8 cellular contexts compared by ENCODE assay signal in the genomic region with DNA sequence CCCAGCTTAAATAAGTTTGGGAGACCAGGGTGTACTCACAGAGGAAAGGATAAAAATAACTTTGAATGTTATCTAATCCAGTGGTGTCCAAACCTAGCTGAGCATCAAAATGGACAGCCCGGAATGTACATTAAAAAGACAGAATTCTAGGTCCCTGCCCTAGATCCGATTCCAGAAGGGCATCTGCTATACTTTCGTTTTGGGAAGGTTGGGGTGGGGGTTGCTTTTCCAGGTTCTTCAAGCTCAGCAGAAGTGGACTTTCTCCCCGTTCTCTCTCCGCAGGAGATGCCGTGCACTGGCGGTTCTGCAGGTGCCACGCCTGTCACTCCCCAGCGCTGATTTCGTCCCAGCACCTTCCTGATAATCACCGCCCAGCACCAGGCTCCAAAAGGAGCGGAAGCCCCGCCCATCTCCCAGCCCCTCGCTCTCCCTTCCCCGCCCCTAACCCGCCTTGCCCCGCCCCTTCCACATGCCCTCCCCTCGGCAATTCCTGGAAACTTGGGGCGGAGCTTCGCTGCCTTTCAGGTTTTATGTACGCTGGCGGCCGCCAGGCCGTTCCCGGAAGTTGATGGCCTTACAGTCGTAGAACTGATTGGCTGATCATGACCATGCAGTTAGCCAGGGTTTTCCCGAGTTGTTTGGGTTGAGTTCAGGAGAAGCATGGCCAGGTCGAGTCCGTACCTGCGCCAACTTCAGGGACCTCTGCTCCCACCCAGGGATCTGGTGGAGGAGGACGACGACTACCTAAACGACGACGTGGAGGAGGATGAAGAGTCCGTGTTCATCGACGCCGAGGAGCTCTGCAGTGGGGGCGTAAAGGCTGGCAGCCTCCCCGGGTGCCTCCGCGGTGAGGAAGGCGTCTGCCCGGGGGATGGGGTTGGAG. TPM values are rescaled to one million over a fixed set of nuclear protein-coding genes. Genes with fewer than 3 reads are reported as not detected.
A peak's percentile ranks its signal among the peaks of the same experiment; 100 is the strongest.
DNase-seq lines count a peak whose midpoint lies in the region; ATAC-seq and TF ChIP-seq lines count a peak whose summit lies in the region.

TSS of gene HELB (plus strand) at position 550 of the 883 bp plus-strand sequence. CDS start at position 661, 111 bp downstream.

- H4K8ac ChIP-seq in trophoblast cell (ENCODE audit: low read depth, low read length) = peak within 1 kb of the TSS; percentile 77

- peak within 1 kb of the TSS; percentile 67 for H2AFZ ChIP-seq in trophoblast cell (ENCODE audit: insufficient read depth, low read length, poor library complexity)

- no peaks in the 10 kb centered on the region for H3K27me3 Mint-ChIP-seq in T-cell

- CTCF ChIA-PET in T-cell (lab: Charles Lee) = interaction anchor here (0.5 to 3.9 kb wide), 13 partner anchors 12 to 172 kb away, joined by 3 to 22 read pairs (median 5); partner anchors contain the start of gene LLPH (in 1 of the 2)

- H4K91ac ChIP-seq in trophoblast cell (ENCODE audit: low read depth, low read length) = peak within 1 kb of the TSS; percentile 49

- no peak within 1 kb of the TSS for H2BK5ac ChIP-seq in trophoblast cell (ENCODE audit: low read depth, low read length, poor library complexity)

- TF ChIP-seq CTCF in GM13977 (IDR thresholded peaks at IDR 0.05; ENCODE audit: extremely low read depth, insufficient read depth, missing control alignments) = no peak
- TF ChIP-seq CTCF in heart left ventricle (IDR thresholded peaks at IDR 0.05) = no peak
- no peak for TF ChIP-seq CTCF in transverse colon (IDR thresholded peaks at IDR 0.05)

- peak within 1 kb of the TSS; percentile 38 for H3K18ac ChIP-seq in trophoblast cell (ENCODE audit: low read length)

- POLR2A ChIA-PET in T-cell (lab: Charles Lee) = interaction anchor here (0.6 to 1.6 kb wide), 20 partner anchors 12 to 1963 kb away, joined by 3 to 18 read pairs (median 5); partner anchors contain the start of genes LLPH (in 1 of the 2) and TMBIM4 (in 1 of the 2)

- H3K4me2 ChIP-seq in trophoblast cell (ENCODE audit: low read length) = peak within 1 kb of the TSS; percentile 100

- peak within 1 kb of the TSS in 11 of 12 donors; percentile 47 to 93 (median 80) for H3K27ac ChIP-seq in heart left ventricle
- peak within 1 kb of the TSS; percentile 15 for H3K27ac ChIP-seq in trophoblast cell (ENCODE audit: low read depth, low read length)
- peak within 1 kb of the TSS; percentile 86 to 94 (median 89) for H3K27ac ChIP-seq in transverse colon

- H4K12ac ChIP-seq in trophoblast cell (ENCODE audit: low read depth, low read length) = peak within 1 kb of the TSS; percentile 12

- intact Hi-C loops in heart left ventricle (cut with DNase I) (loop anchor here in 6 of 10 donors (2.0 to 10.0 kb wide), 5 partner anchors 133 to 170 kb away; partner anchors contain the start of genes TMBIM4 (in 4 of the 6) and LLPH (in 1 of the 6)), transverse colon (cut with DNase I; ENCODE audit: low total_unique reads) (no loop called here)

- peak; percentile 88 for DNase-seq in GM13977 (ENCODE audit: low spot score)
- peak; percentile 98 for DNase-seq in NCI-H146 (lab: John Stamatoyannopoulos, UW)
- DNase-seq in T-cell = peak; percentile 84 to 97 (median 92)
- DNase-seq in adipocyte (ENCODE audit: low read depth) = peak; percentile 98
- DNase-seq in heart left ventricle = peak; percentile 97 to 99 (median 98)
- peak; percentile 97 to 99 for DNase-seq in trophoblast cell
- DNase-seq in transverse colon = peak; percentile 100

- peaks cover 2% of the 10 kb centered on the region for H3K79me2 ChIP-seq in trophoblast cell (ENCODE audit: control insufficient read depth, insufficient read depth, low read length, poor library complexity)

- H3K9me3 ChIP-seq in adipocyte (ENCODE audit: control insufficient read depth, low read length) (no peaks in the 10 kb centered on the region), heart left ventricle (no peaks in the 10 kb centered on the region), trophoblast cell (ENCODE audit: insufficient read depth, low read depth, low read length) (no peaks in the 10 kb centered on the region), transverse colon (no peaks in the 10 kb centered on the region)

- H3K14ac ChIP-seq in trophoblast cell (ENCODE audit: low read length) = peak within 1 kb of the TSS; percentile 48

- TF ChIP-seq POLR2A in heart left ventricle (IDR thresholded peaks at IDR 0.05) (peak in 1 of 2 donors; percentile 40), transverse colon (IDR thresholded peaks at IDR 0.05) (peak; percentile 87)

- peak within 1 kb of the TSS; percentile 88 for H3K4me3 ChIP-seq in adipocyte (ENCODE audit: low read length)
- peak within 1 kb of the TSS; percentile 46 to 80 (median 72) for H3K4me3 ChIP-seq in heart left ventricle
- H3K4me3 ChIP-seq in trophoblast cell (ENCODE audit: low read depth, low read length) = peak within 1 kb of the TSS; percentile 91
- H3K4me3 ChIP-seq in transverse colon = peak within 1 kb of the TSS; percentile 62 to 85 (median 68)

- H3K27me3 ChIP-seq in adipocyte (replicated peaks; ENCODE audit: control insufficient read depth, insufficient read depth, low read length) (no peaks in the 10 kb centered on the region), heart left ventricle (no peaks in the 10 kb centered on the region), trophoblast cell (ENCODE audit: insufficient read depth, low read length) (no peaks in the 10 kb centered on the region), transverse colon (no peaks in the 10 kb centered on the region)

- H3K9ac ChIP-seq in adipocyte (ENCODE audit: low read length) = peak within 1 kb of the TSS; percentile 82
- H3K9ac ChIP-seq in trophoblast cell (ENCODE audit: low read length) = peak within 1 kb of the TSS; percentile 74

- ATAC-seq in HG02870 (IDR thresholded peaks at IDR 0.05; ENCODE audit: unreplicated experiment) = peak; percentile 94
- ATAC-seq in T-cell (replicated peaks in 1 of 4) = peak; percentile 81 to 89 (median 85)
- peak; percentile 99 to 100 (median 100) for ATAC-seq in heart left ventricle

- no peak within 1 kb of the TSS for H3K23ac ChIP-seq in trophoblast cell (ENCODE audit: low read length)

- H3K27ac Mint-ChIP-seq in T-cell = peak within 1 kb of the TSS; percentile 98 to 99

- peak within 1 kb of the TSS; percentile 99 for H3K4me3 Mint-ChIP-seq in T-cell

- no peak within 1 kb of the TSS for H3K4ac ChIP-seq in trophoblast cell (ENCODE audit: low read depth, low read length)

- 0% methylated on average over 40 to 45 of the region's 45 CpGs for WGBS in heart left ventricle, 4 donors
- WGBS in trophoblast cell (ENCODE audit: extremely low coverage, insufficient coverage, insufficient read length) = no CpG with 5 or more reads among the region's 45 CpGs
- WGBS in transverse colon (ENCODE audit: low coverage in 1 of 2), 2 donors = 0 to 1% methylated on average over 2 to 44 of the region's 45 CpGs

- no peaks in the 10 kb centered on the region for H3K9me3 Mint-ChIP-seq in T-cell

- H3K4me1 ChIP-seq in adipocyte (ENCODE audit: control insufficient read depth, insufficient read depth, low read length) (peaks cover 7% of the 10 kb centered on the region), heart left ventricle (peaks cover 0 to 26% (median 10%) of the 10 kb centered on the region in 12 donors), trophoblast cell (ENCODE audit: control insufficient read depth in 1 of 2, insufficient read depth in 2 of 2, low read length in 2 of 2) (peaks cover 0 to 2% of the 10 kb centered on the region in 2 experiments), transverse colon (peaks cover 7 to 28% (median 11%) of the 10 kb centered on the region in 4 donors)

- in situ Hi-C loops in GM13977 (cut with MboI; ENCODE audit: low pct_unique_long_range_greater_than_20kb, low sequenced_read_pairs, unreplicated experiment) (no loop called here), transverse colon (cut with MboI; ENCODE audit: low pct_ligation_motif_present in 1 of 4, low pct_unique_long_range_greater_than_20kb in 1 of 4, low sequenced_read_pairs in 3 of 4) (no loop called here)

- no peak within 1 kb of the TSS for H2BK120ac ChIP-seq in trophoblast cell (ENCODE audit: insufficient read depth, low read length, poor library complexity)

- H2BK12ac ChIP-seq in trophoblast cell (ENCODE audit: low read length) = no peak within 1 kb of the TSS

- peaks cover 45 to 68% (median 47%) of the 10 kb centered on the region in 3 donors for H3K4me1 Mint-ChIP-seq in T-cell

- peaks cover 3% of the 10 kb centered on the region for H3K79me1 ChIP-seq in trophoblast cell (ENCODE audit: low read length)

- H3K36me3 ChIP-seq in adipocyte (ENCODE audit: control insufficient read depth, insufficient read depth, low read length, severe bottlenecking) (no peaks in the 10 kb centered on the region), heart left ventricle (peaks cover 0 to 16% (median 0%) of the 10 kb centered on the region in 9 donors), trophoblast cell (ENCODE audit: control insufficient read depth in 1 of 2, insufficient read depth in 2 of 2, low read length in 2 of 2) (no peaks in the 10 kb centered on the region), transverse colon (no peaks in the 10 kb centered on the region)

- H3K36me3 Mint-ChIP-seq in T-cell = peaks cover 23% of the 10 kb centered on the region

- TF ChIP-seq EP300 in transverse colon (IDR thresholded peaks at IDR 0.05; ENCODE audit: low read depth) = peak; percentile 60

- H2AK5ac ChIP-seq in trophoblast cell (ENCODE audit: low read length) = no peak within 1 kb of the TSS

RNA-seq across cellular contexts. Expression of gene HELB, which starts in this region (rescaled TPM):
- total RNA-seq in T-cell (10 to 100 TPM; 38.6 to 66.4 (median 45.7) TPM), heart left ventricle (1 to 10 TPM in 5 of 9 donors, under 1 TPM in 4; 0.32 to 4.3 (median 1.1) TPM), transverse colon (10 to 100 TPM in 2 of 4 donors, 1 to 10 TPM in 2; 1.4 to 17.2 (median 9.8) TPM)
- polyA plus RNA-seq in heart left ventricle = under 1 TPM; 0.35 to 0.38 TPM
- 0.78 and 0.85 TPM in 2 replicates for polyA plus RNA-seq in trophoblast cell (2013)

Comparison
In these comparisons a context has a peak if more than half of its experiments do, and no peak if none do; other contexts are left out.
1. Peak in every context shown above with its lines: DNase-seq, ATAC-seq, H3K4me3 ChIP-seq and H3K27ac ChIP-seq.
2. H3K27ac ChIP-seq: peak in every context shown above with its lines; median percentile 89 in transverse colon; 80 in heart left ventricle; 15 in trophoblast cell.